ENCODE assay signal across 13 cellular contexts in the genomic region with DNA sequence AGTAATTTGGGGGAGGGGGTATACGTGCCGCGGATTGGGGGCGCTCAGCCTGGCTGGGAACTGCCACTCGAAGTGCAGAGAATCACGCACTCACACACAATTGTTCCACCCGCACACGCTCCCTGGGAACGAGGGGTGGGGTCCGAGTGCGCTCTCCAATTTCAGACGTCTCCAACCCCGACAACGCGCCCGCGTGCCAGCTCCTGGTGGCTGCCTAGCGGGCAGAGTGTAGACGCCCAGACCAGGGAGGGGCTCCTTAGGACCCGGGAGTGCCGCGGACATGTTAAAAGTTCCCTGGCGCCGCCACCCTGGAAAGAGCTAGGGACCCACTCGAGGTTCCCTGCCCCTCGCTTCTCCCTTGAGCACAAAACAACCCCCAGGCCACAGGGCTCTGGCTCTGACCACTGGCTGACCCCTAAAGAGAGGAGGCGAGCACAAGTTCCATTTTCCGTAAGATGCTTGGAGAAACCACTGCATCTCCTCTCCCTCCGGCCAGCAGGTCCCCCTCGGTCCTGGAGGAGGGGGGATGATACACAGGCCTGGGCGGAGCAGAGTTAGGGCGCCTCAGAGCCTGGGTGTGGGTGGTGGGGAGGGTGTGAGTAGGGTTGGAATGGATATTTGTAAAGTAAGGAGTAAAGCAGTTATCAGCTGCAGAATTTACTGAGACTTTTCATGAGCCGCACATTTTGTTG. TPM values are rescaled to one million over a fixed set of nuclear protein-coding genes. Genes with fewer than 3 reads are reported as not detected.
DNase-seq lines count a peak whose midpoint lies in the region; ATAC-seq and TF ChIP-seq lines count a peak whose summit lies in the region.
"Had no signal": no experiment of that assay in that cellular context is flagged by ENCODE, and none has a peak within 500 bp of the region (broad histone marks: within the 10 kb centered on the region; RNA-seq: fewer than 3 reads in every experiment).

No MANE protein-coding gene starts in this region.

- peaks cover 4% of the 10 kb centered on the region for H3K27me3 Mint-ChIP-seq in activated naive CD8-positive, alpha-beta T cell
- H3K27me3 Mint-ChIP-seq in activated naive CD8-positive, alpha-beta T cell treated with anti-CD3 and anti-CD28 coated beads, Interleukin-2, amount 50 U/mL, for 24 hours: peaks cover 22% of the 10 kb centered on the region

- DNase-seq in activated naive CD8-positive, alpha-beta T cell treated with anti-CD3 and anti-CD28 coated beads, Interleukin-2, amount 50 U/mL, for 24 hours: no peak
- DNase-seq in NT2/D1 (ENCODE audit: low read depth, low spot score) (no peak), adrenal gland (no peak)
- no peak for DNase-seq in stimulated activated effector memory CD8-positive, alpha-beta T cell treated with anti-CD3 and anti-CD28 coated beads, Interleukin-12 subunit alpha, Interleukin-12 subunit beta, amount 100 ng/mL, for 72 hours (ENCODE audit: low spot score in 2 of 2)
- DNase-seq: colonic mucosa, DND-41, NCI-H526 treated with DMSO at 0.1 percent for 48 hours, upper lobe of right lung had no signal

- H3K4me3 Mint-ChIP-seq in activated naive CD8-positive, alpha-beta T cell: peak overlapping the region; percentile 35
- H3K4me3 Mint-ChIP-seq in activated naive CD8-positive, alpha-beta T cell treated with anti-CD3 and anti-CD28 coated beads, Interleukin-2, amount 50 U/mL, for 24 hours: no peak overlapping the region
- peak overlapping the region; percentile 69 for H3K4me3 Mint-ChIP-seq in stimulated activated effector memory CD8-positive, alpha-beta T cell treated with anti-CD3 and anti-CD28 coated beads, Interleukin-12 subunit alpha, Interleukin-12 subunit beta, amount 100 ng/mL, for 72 hours

- ATAC-seq in activated naive CD8-positive, alpha-beta T cell treated with anti-CD3 and anti-CD28 coated beads, Interleukin-2, amount 50 U/mL, for 24 hours: no peak
- no peak for ATAC-seq in stimulated activated effector memory CD8-positive, alpha-beta T cell treated with anti-CD3 and anti-CD28 coated beads, Interleukin-12 subunit alpha, Interleukin-12 subunit beta, amount 100 ng/mL, for 72 hours
- no peak for ATAC-seq in HG03025 (IDR thresholded peaks at IDR 0.05; ENCODE audit: low FRiP score, unreplicated experiment)
- no peak for ATAC-seq in HG02852 (IDR thresholded peaks at IDR 0.05; ENCODE audit: unreplicated experiment)

- H3K4me1 ChIP-seq in NT2/D1 (ENCODE audit: insufficient read depth, insufficient read length) (peaks cover 19% of the 10 kb centered on the region), iPS-15b (ENCODE audit: control insufficient read depth, insufficient read depth, low read length) (peaks cover 25% of the 10 kb centered on the region), adrenal gland (replicated peaks in 1 of 2) (peaks cover 14 to 15% of the 10 kb centered on the region in 2 donors)

- TF ChIP-seq POLR2A in adrenal gland (IDR thresholded peaks at IDR 0.05): no peak

- H3K9me3 ChIP-seq in NT2/D1 (ENCODE audit: insufficient read depth, low read length) (no peaks in the 10 kb centered on the region), iPS-15b (ENCODE audit: control insufficient read depth, insufficient read depth, low read length) (no peaks in the 10 kb centered on the region), adrenal gland (replicated peaks in 1 of 3) (no peaks in the 10 kb centered on the region)
- H3K9me3 ChIP-seq: colonic mucosa, upper lobe of right lung had no signal

- H3K27ac Mint-ChIP-seq in activated naive CD8-positive, alpha-beta T cell: no peak overlapping the region
- H3K27ac Mint-ChIP-seq in activated naive CD8-positive, alpha-beta T cell treated with anti-CD3 and anti-CD28 coated beads, Interleukin-2, amount 50 U/mL, for 24 hours: no peak overlapping the region
- H3K27ac Mint-ChIP-seq in stimulated activated effector memory CD8-positive, alpha-beta T cell treated with anti-CD3 and anti-CD28 coated beads, Interleukin-12 subunit alpha, Interleukin-12 subunit beta, amount 100 ng/mL, for 72 hours: no peak overlapping the region

- H3K36me3 Mint-ChIP-seq in activated naive CD8-positive, alpha-beta T cell: no peaks in the 10 kb centered on the region
- no peaks in the 10 kb centered on the region for H3K36me3 Mint-ChIP-seq in activated naive CD8-positive, alpha-beta T cell treated with anti-CD3 and anti-CD28 coated beads, Interleukin-2, amount 50 U/mL, for 24 hours (ENCODE audit: low read depth)
- peaks cover 10% of the 10 kb centered on the region for H3K36me3 Mint-ChIP-seq in stimulated activated effector memory CD8-positive, alpha-beta T cell treated with anti-CD3 and anti-CD28 coated beads, Interleukin-12 subunit alpha, Interleukin-12 subunit beta, amount 100 ng/mL, for 72 hours

- peaks cover 4% of the 10 kb centered on the region for H3K4me1 Mint-ChIP-seq in activated naive CD8-positive, alpha-beta T cell (ENCODE audit: low read depth)
- H3K4me1 Mint-ChIP-seq in activated naive CD8-positive, alpha-beta T cell treated with anti-CD3 and anti-CD28 coated beads, Interleukin-2, amount 50 U/mL, for 24 hours: peaks cover 4% of the 10 kb centered on the region
- H3K4me1 Mint-ChIP-seq in stimulated activated effector memory CD8-positive, alpha-beta T cell treated with anti-CD3 and anti-CD28 coated beads, Interleukin-12 subunit alpha, Interleukin-12 subunit beta, amount 100 ng/mL, for 72 hours: no peaks in the 10 kb centered on the region

- H3K27ac ChIP-seq in adrenal gland: no peak overlapping the region
- H3K27ac ChIP-seq: colonic mucosa, upper lobe of right lung had no signal

- H3K4me3 ChIP-seq in NT2/D1 (ENCODE audit: insufficient read length, low read depth) (peak overlapping the region; percentile 67), iPS-15b (ENCODE audit: low read depth, low read length) (peak overlapping the region; percentile 61), adrenal gland (no peak overlapping the region)

- no peak for TF ChIP-seq CTCF in adrenal gland (IDR thresholded peaks at IDR 0.05)

- peaks cover 35% of the 10 kb centered on the region for H3K27me3 ChIP-seq in NT2/D1 (ENCODE audit: insufficient read depth, insufficient read length)
- peaks cover 75% of the 10 kb centered on the region for H3K27me3 ChIP-seq in iPS-15b (ENCODE audit: control insufficient read depth, insufficient read depth, low read length)
- H3K27me3 ChIP-seq in adrenal gland: peaks cover 45% of the 10 kb centered on the region

- H3K36me3 ChIP-seq in NT2/D1 (ENCODE audit: insufficient read depth, insufficient read length, low read length) (peaks cover 5% of the 10 kb centered on the region), iPS-15b (ENCODE audit: control insufficient read depth, insufficient read depth, low read length) (no peaks in the 10 kb centered on the region), adrenal gland (replicated peaks in 1 of 2) (no peaks in the 10 kb centered on the region)
- H3K36me3 ChIP-seq: colonic mucosa, upper lobe of right lung had no signal

- WGBS in adrenal gland, 4 donors: 30 to 51% (median 37%) methylated on average over 14 to 33 of the region's 33 CpGs

- intact Hi-C loops in adrenal gland (cut with DNase I): loop anchor here (5.0 kb wide), 2 partner anchors 139 to 144 kb away; no protein-coding TSS in a partner anchor

- H3K9me3 Mint-ChIP-seq in activated naive CD8-positive, alpha-beta T cell (ENCODE audit: low read depth): no peaks in the 10 kb centered on the region
- no peaks in the 10 kb centered on the region for H3K9me3 Mint-ChIP-seq in activated naive CD8-positive, alpha-beta T cell treated with anti-CD3 and anti-CD28 coated beads, Interleukin-2, amount 50 U/mL, for 24 hours
- no peaks in the 10 kb centered on the region for H3K9me3 Mint-ChIP-seq in stimulated activated effector memory CD8-positive, alpha-beta T cell treated with anti-CD3 and anti-CD28 coated beads, Interleukin-12 subunit alpha, Interleukin-12 subunit beta, amount 100 ng/mL, for 72 hours

- H3K9ac ChIP-seq in NT2/D1 (ENCODE audit: insufficient read length, low read depth): peak overlapping the region; percentile 42
- no peak overlapping the region for H3K9ac ChIP-seq in iPS-15b (ENCODE audit: low read depth, low read length)

RNA-seq across cellular contexts. Expression of gene ANKRD63, which starts 0.9 kb away (rescaled TPM):
- total RNA-seq in adrenal gland: not detected
- polyA plus RNA-seq in adrenal gland: not detected
- total RNA-seq: colonic mucosa, upper lobe of right lung had no signal

RNA-seq across cellular contexts. Expression of gene PLCB2, which starts 24.0 kb away (rescaled TPM):
- total RNA-seq in adrenal gland: 10 to 100 TPM in 7 of 8 donors, 1 to 10 TPM in 1; 7.7 to 36.1 (median 24.3) TPM
- 100 to 1,000 TPM in 1 of 3 donors, 10 to 100 TPM in 1, 1 to 10 TPM in 1; 5.4 to 100 (median 39.4) TPM for polyA plus RNA-seq in adrenal gland
- total RNA-seq: renal cortical epithelial cell had no signal

RNA-seq across cellular contexts. Expression of gene INAFM2, which starts 39.7 kb away (rescaled TPM):
- 10 to 100 TPM; 14.2 to 25.5 (median 20.3) TPM for total RNA-seq in adrenal gland
- 10 to 100 TPM; 12.0 to 24.5 (median 20.9) TPM for polyA plus RNA-seq in adrenal gland

RNA-seq across cellular contexts. Expression of gene PAK6, which starts 44.9 kb away (rescaled TPM):
- total RNA-seq in adrenal gland: 10 to 100 TPM in 6 of 8 donors, 1 to 10 TPM in 2; 5.8 to 31.0 (median 18.9) TPM
- polyA plus RNA-seq in adrenal gland: 10 to 100 TPM in 1 of 3 donors, 1 to 10 TPM in 2; 4.9 to 11.3 (median 6.0) TPM

RNA-seq across cellular contexts. Expression of gene CCDC9B, which starts 57.0 kb away (rescaled TPM):
- 10 to 100 TPM in 7 of 8 donors, 1 to 10 TPM in 1; 10.0 to 41.0 (median 12.7) TPM for total RNA-seq in adrenal gland
- polyA plus RNA-seq in adrenal gland: 10 to 100 TPM in 1 of 3 donors, 1 to 10 TPM in 2; 5.3 to 30.4 (median 6.5) TPM

Comparison
In these comparisons a context has a peak if more than half of its experiments do, and no peak if none do; other contexts are left out.
1. H3K4me3 ChIP-seq: peak in NT2/D1 (single experiment) and iPS-15b (single experiment); none in adrenal gland (0 of 4).